In the genomic region with DNA sequence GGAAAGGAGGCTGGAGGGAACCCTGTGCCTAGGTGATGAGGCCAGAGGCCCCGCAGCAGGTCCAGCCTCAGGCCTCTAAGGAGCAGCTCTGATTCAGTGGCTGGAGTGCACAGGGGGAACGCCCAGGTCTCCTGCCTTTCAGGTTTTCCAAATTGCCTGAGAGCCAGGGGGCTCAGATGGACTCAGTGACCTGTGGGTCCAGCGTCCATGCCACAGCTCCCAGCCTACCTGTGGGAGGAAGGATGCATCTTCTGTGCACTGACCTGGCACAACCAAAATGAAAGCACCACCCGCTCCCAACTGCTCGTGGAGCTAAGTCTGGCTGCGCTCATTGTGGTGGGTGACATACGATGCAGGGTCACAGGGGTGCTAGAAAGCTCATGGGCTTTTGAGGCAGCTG, we compare ENCODE assay signal across 31 cellular contexts.
"Had no signal": no experiment of that assay in that cellular context is flagged by ENCODE, and none has a peak within 500 bp of the region (broad histone marks: within the 10 kb centered on the region; RNA-seq: fewer than 3 reads in every experiment).

No MANE protein-coding gene starts in this region.

- DNase-seq: heart left ventricle; hypothalamus; immature natural killer cell; kidney glomerular epithelial cell; left colon; left lung; lower lobe of right lung; mesendoderm; midbrain; naive thymus-derived CD8-positive, alpha-beta T cell; occipital lobe; right lobe of liver; stimulated activated CD4-positive, alpha-beta T cell treated with anti-CD3 and anti-CD28 coated beads, Interleukin-12 subunit alpha, Interleukin-12 subunit beta, amount 100 ng/mL, for 4 hours; stimulated activated CD4-positive, alpha-beta T cell treated with anti-CD3 and anti-CD28 coated beads, Interleukin-15, amount 100 ng/mL, for 24 hours; stimulated activated CD4-positive, alpha-beta T cell treated with anti-CD3 and anti-CD28 coated beads, Interleukin-2, amount 100 ng/mL, for 24 hours; stimulated activated CD4-positive, alpha-beta T cell treated with anti-CD3 and anti-CD28 coated beads, Interleukin-4, amount 100 ng/mL, for 1 hour; stimulated activated naive B cell treated with anti-CD40 and anti-IgM and Interleukin-4, amounts not matched to agents 10 μg/mL and 1 μg/mL and 100 μg/mL, for 72 hours; stimulated activated naive CD8-positive, alpha-beta T cell treated with anti-CD3 and anti-CD28 coated beads, Interleukin-15, Interleukin-2, amounts not matched to agents 100 U/mL and 50 U/mL, for 24 hours; stomach; testis; thyroid gland had no signal

- FAIRE-seq: islet of Langerhans had no signal

- H3K27ac Mint-ChIP-seq: immature natural killer cell; nephron; stimulated activated naive B cell treated with anti-CD40 and anti-IgM and Interleukin-4, amounts not matched to agents 10 μg/mL and 1 μg/mL and 100 μg/mL, for 72 hours; type B pancreatic cell had no signal

- H3K79me2 ChIP-seq: parathyroid adenoma had no signal

- ATAC-seq: heart left ventricle; left colon; left lung; lower lobe of right lung; naive thymus-derived CD8-positive, alpha-beta T cell; right lobe of liver; stimulated activated naive B cell treated with anti-CD40 and anti-IgM and Interleukin-4, amounts not matched to agents 10 μg/mL and 1 μg/mL and 100 μg/mL, for 72 hours; stimulated activated naive CD8-positive, alpha-beta T cell treated with anti-CD3 and anti-CD28 coated beads, Interleukin-15, Interleukin-2, amounts not matched to agents 100 U/mL and 50 U/mL, for 24 hours had no signal

- H3K36me3 Mint-ChIP-seq: immature natural killer cell; naive thymus-derived CD8-positive, alpha-beta T cell; stimulated activated naive B cell treated with anti-CD40 and anti-IgM and Interleukin-4, amounts not matched to agents 10 μg/mL and 1 μg/mL and 100 μg/mL, for 72 hours had no signal

- H3K4me3 ChIP-seq: heart left ventricle, left lung, lower lobe of right lung, right atrium auricular region, right lobe of liver, smooth muscle cell, stomach, testis, thyroid gland, vagina had no signal

- H3K9me3 ChIP-seq: heart left ventricle, left lung, lower lobe of right lung, neutrophil, right atrium auricular region, right lobe of liver, stomach, testis, thyroid gland, vagina had no signal

- H3K4me3 Mint-ChIP-seq: immature natural killer cell; naive thymus-derived CD8-positive, alpha-beta T cell; nephron; neural crest cell; stimulated activated naive B cell treated with anti-CD40 and anti-IgM and Interleukin-4, amounts not matched to agents 10 μg/mL and 1 μg/mL and 100 μg/mL, for 72 hours; type B pancreatic cell had no signal

- H3K4me1 ChIP-seq: left lung, lower lobe of right lung, parathyroid adenoma, right lobe of liver, stomach, thyroid gland, vagina had no signal

- H3K9ac ChIP-seq: parathyroid adenoma had no signal

- H3K27me3 ChIP-seq: heart left ventricle, right atrium auricular region, right lobe of liver, stomach, testis, thyroid gland, vagina had no signal

- H3K27me3 Mint-ChIP-seq: progenitor cell of endocrine pancreas had no signal

- H3K9me3 Mint-ChIP-seq: immature natural killer cell; naive thymus-derived CD8-positive, alpha-beta T cell; nephron; neural crest cell; stimulated activated naive B cell treated with anti-CD40 and anti-IgM and Interleukin-4, amounts not matched to agents 10 μg/mL and 1 μg/mL and 100 μg/mL, for 72 hours; type B pancreatic cell had no signal

- H2AFZ ChIP-seq: parathyroid adenoma had no signal

- H3K36me3 ChIP-seq: left lung, lower lobe of right lung, neutrophil, right atrium auricular region, right lobe of liver, vagina had no signal

- H3K4me2 ChIP-seq: smooth muscle cell had no signal

- H3K27ac ChIP-seq: heart left ventricle, left lung, lower lobe of right lung, neutrophil, parathyroid adenoma, right atrium auricular region, right lobe of liver, stomach, testis, thyroid gland, vagina had no signal

- H3K4me1 Mint-ChIP-seq: immature natural killer cell; stimulated activated naive B cell treated with anti-CD40 and anti-IgM and Interleukin-4, amounts not matched to agents 10 μg/mL and 1 μg/mL and 100 μg/mL, for 72 hours had no signal
